ENCODE assay signal across 8 cellular contexts in genomic region chr18:43596106-43596712, GRCh38.
DNase-seq lines count a peak whose midpoint lies in the region; ATAC-seq and TF ChIP-seq lines count a peak whose summit lies in the region.

No MANE protein-coding gene starts in this region.

- no peaks in the 10 kb centered on the region for H3K36me3 Mint-ChIP-seq in CD14-positive monocyte
- no peaks in the 10 kb centered on the region for H3K36me3 Mint-ChIP-seq in activated T-helper 17 cell treated with anti-CD3 and anti-CD28 coated beads, Interleukin-2, amount 50 U/mL, for 72 hours (ENCODE audit: low read depth)
- no peaks in the 10 kb centered on the region for H3K36me3 Mint-ChIP-seq in CD8-positive, alpha-beta T cell

- POLR2A ChIA-PET in CD8-positive, alpha-beta T cell (lab: Charles Lee) = no interaction called here

- no peaks in the 10 kb centered on the region for H3K9me3 ChIP-seq in psoas muscle
- H3K9me3 ChIP-seq in CD8-positive, alpha-beta T cell (ENCODE audit: low read length) = no peaks in the 10 kb centered on the region

- no peaks in the 10 kb centered on the region for H3K4me1 ChIP-seq in psoas muscle
- H3K4me1 ChIP-seq in CD8-positive, alpha-beta T cell (ENCODE audit: insufficient read depth, low read length) = no peaks in the 10 kb centered on the region

- H3K9me3 Mint-ChIP-seq in CD14-positive monocyte = no peaks in the 10 kb centered on the region
- no peaks in the 10 kb centered on the region for H3K9me3 Mint-ChIP-seq in activated T-helper 17 cell treated with anti-CD3 and anti-CD28 coated beads, Interleukin-2, amount 50 U/mL, for 72 hours
- H3K9me3 Mint-ChIP-seq in CD8-positive, alpha-beta T cell = no peaks in the 10 kb centered on the region

- intact Hi-C loops in CD14-positive monocyte (cut with micrococcal nuclease) (no loop called here), psoas muscle (cut with DNase I) (loop anchor here in 1 of 2 donors (10.0 kb wide), 1 partner anchor 1291 kb away; no protein-coding TSS in a partner anchor)
- intact Hi-C loops in CD8-positive, alpha-beta T cell (cut with DNase I, micrococcal nuclease) = loop anchor here in 1 of 2 experiments (10.0 kb wide), 1 partner anchor 1301 kb away; no protein-coding TSS in a partner anchor

- H3K4me3 ChIP-seq in epithelial cell of esophagus (ENCODE audit: low read length) = no peak overlapping the region
- no peak overlapping the region for H3K4me3 ChIP-seq in psoas muscle
- no peak overlapping the region for H3K4me3 ChIP-seq in CD8-positive, alpha-beta T cell (ENCODE audit: low read depth, low read length)

- CTCF ChIA-PET in CD8-positive, alpha-beta T cell (lab: Charles Lee) = no interaction called here

- TF ChIP-seq CTCF in CD14-positive monocyte (IDR thresholded peaks at IDR 0.05) = peak; percentile 39
- TF ChIP-seq CTCF in epithelial cell of esophagus (IDR thresholded peaks at IDR 0.05; ENCODE audit: insufficient read depth, low read depth, low read length, missing control alignments) = peak; percentile 55
- TF ChIP-seq CTCF in psoas muscle (IDR thresholded peaks at IDR 0.05) = peak; percentile 45
- no peak for TF ChIP-seq CTCF in CD8-positive, alpha-beta T cell (IDR thresholded peaks at IDR 0.05)

- no peaks in the 10 kb centered on the region for H3K4me1 Mint-ChIP-seq in CD14-positive monocyte
- no peaks in the 10 kb centered on the region for H3K4me1 Mint-ChIP-seq in activated T-helper 17 cell treated with anti-CD3 and anti-CD28 coated beads, Interleukin-2, amount 50 U/mL, for 72 hours
- H3K4me1 Mint-ChIP-seq in CD8-positive, alpha-beta T cell (ENCODE audit: low read depth) = no peaks in the 10 kb centered on the region

- DNase-seq in CD14-positive monocyte (ENCODE audit: low spot score) = no peak
- peak; percentile 39 for DNase-seq in NCI-H82 treated with DMSO at 0.1 percent for 48 hours (lab: John Stamatoyannopoulos, UW; ENCODE audit: unreplicated experiment)
- peak; percentile 48 for DNase-seq in epithelial cell of esophagus (ENCODE audit: low read depth)
- no peak for DNase-seq in psoas muscle
- DNase-seq in CD8-positive, alpha-beta T cell = no peak

- H3K27ac ChIP-seq in psoas muscle = no peak overlapping the region
- no peak overlapping the region for H3K27ac ChIP-seq in CD8-positive, alpha-beta T cell (ENCODE audit: low read depth, low read length)

- peak; percentile 90 for ATAC-seq in GM19395 (IDR thresholded peaks at IDR 0.05; ENCODE audit: unreplicated experiment)
- peak; percentile 87 for ATAC-seq in HG03469 (IDR thresholded peaks at IDR 0.05; ENCODE audit: unreplicated experiment)
- ATAC-seq in psoas muscle = peak in 2 of 4 donors; percentile 39 to 56
- no peak for ATAC-seq in activated T-helper 17 cell treated with anti-CD3 and anti-CD28 coated beads, Interleukin-2, amount 50 U/mL, for 72 hours (replicated peaks)
- no peak for ATAC-seq in CD8-positive, alpha-beta T cell

- H3K27me3 Mint-ChIP-seq in CD14-positive monocyte (ENCODE audit: low read depth in 3 of 3) = peaks cover 1 to 2% (median 2%) of the 10 kb centered on the region in 3 donors
- no peaks in the 10 kb centered on the region for H3K27me3 Mint-ChIP-seq in activated T-helper 17 cell treated with anti-CD3 and anti-CD28 coated beads, Interleukin-2, amount 50 U/mL, for 72 hours
- H3K27me3 Mint-ChIP-seq in CD8-positive, alpha-beta T cell (ENCODE audit: low read depth) = no peaks in the 10 kb centered on the region

- no peaks in the 10 kb centered on the region for H3K36me3 ChIP-seq in psoas muscle (ENCODE audit: insufficient read depth in 1 of 2, low read depth in 1 of 2)
- H3K36me3 ChIP-seq in CD8-positive, alpha-beta T cell (ENCODE audit: insufficient read depth, low read length) = no peaks in the 10 kb centered on the region

- WGBS in psoas muscle, 3 donors = 56 to 67% (median 60%) methylated on average over 3 of the region's 3 CpGs

- no peak overlapping the region for H3K4me3 Mint-ChIP-seq in CD14-positive monocyte
- no peak overlapping the region for H3K4me3 Mint-ChIP-seq in activated T-helper 17 cell treated with anti-CD3 and anti-CD28 coated beads, Interleukin-2, amount 50 U/mL, for 72 hours
- no peak overlapping the region for H3K4me3 Mint-ChIP-seq in CD8-positive, alpha-beta T cell

- no peak overlapping the region for H3K27ac Mint-ChIP-seq in CD14-positive monocyte
- H3K27ac Mint-ChIP-seq in activated T-helper 17 cell treated with anti-CD3 and anti-CD28 coated beads, Interleukin-2, amount 50 U/mL, for 72 hours = no peak overlapping the region
- H3K27ac Mint-ChIP-seq in CD8-positive, alpha-beta T cell = no peak overlapping the region

- no peaks in the 10 kb centered on the region for H3K27me3 ChIP-seq in psoas muscle (ENCODE audit: insufficient read depth in 3 of 3, low read length in 2 of 3)
- H3K27me3 ChIP-seq in CD8-positive, alpha-beta T cell (ENCODE audit: insufficient read depth, low read length) = no peaks in the 10 kb centered on the region

Comparison
In these comparisons a context has a peak if more than half of its experiments do, and no peak if none do; other contexts are left out.
1. DNase-seq: peak in NCI-H82 treated with DMSO at 0.1 percent for 48 hours (single experiment) and epithelial cell of esophagus (single experiment); none in CD14-positive monocyte (single experiment), psoas muscle (0 of 2) and CD8-positive, alpha-beta T cell (0 of 7).
2. ATAC-seq: peak in GM19395 (single experiment) and HG03469 (single experiment); none in activated T-helper 17 cell treated with anti-CD3 and anti-CD28 coated beads, Interleukin-2, amount 50 U/mL, for 72 hours (single experiment) and CD8-positive, alpha-beta T cell (single experiment).